ENCODE assay signal across 8 cellular contexts in the genomic region with DNA sequence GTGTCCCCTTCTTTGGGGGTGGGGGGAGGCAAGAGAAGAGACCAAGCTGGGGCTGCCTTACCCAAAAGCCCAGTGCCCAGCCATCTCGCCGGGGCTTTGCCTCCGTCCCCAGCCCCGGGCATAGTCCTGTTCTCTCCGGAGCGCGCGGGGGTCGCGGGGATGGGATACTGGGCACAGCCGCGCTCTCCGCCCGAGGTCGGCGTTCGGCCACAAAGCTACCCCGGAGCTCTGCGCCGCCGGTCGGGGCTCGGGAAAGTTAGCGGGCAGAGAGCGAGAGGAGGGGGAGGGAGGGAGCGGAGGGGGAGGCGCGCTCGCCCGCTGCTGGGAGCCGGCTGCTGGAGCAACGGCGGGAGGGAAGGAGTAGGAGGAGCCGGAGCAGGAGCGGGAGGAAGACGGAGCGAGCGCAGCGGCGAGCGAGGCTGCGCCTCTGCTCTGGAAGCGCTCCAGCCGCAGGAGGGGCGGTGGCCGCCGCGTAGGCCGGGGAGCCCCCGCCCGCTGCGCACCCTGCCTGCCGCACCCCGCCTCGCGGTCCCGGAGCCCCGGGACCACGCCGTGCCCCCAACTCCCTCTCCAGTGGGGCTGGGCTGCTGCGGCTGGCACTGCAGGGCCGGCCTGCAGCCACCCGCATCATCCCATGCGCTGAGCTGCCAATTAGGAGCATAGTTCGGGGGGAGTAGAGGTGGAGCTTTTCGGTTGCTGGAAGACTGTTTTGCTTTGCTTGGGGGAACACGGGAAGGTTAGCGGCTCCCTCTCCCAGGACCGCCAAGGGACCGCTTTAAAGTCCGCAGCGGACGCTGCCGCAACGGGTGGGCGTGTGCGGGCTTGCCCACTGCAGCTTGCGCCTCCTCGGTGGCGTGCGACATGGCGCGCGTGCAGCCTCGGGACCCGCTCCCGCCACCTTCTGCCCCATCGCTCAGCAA. TPM values are rescaled to one million over a fixed set of nuclear protein-coding genes. Genes with fewer than 3 reads are reported as not detected.
A peak's percentile ranks its signal among the peaks of the same experiment; 100 is the strongest.
DNase-seq lines count a peak whose midpoint lies in the region; ATAC-seq and TF ChIP-seq lines count a peak whose summit lies in the region.

A gene with protein sequence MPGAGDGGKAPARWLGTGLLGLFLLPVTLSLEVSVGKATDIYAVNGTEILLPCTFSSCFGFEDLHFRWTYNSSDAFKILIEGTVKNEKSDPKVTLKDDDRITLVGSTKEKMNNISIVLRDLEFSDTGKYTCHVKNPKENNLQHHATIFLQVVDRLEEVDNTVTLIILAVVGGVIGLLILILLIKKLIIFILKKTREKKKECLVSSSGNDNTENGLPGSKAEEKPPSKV (minus strand): TSS at position 272 of the 920 bp plus-strand sequence. CDS start 150 bp downstream, at position 122.

- no peaks in the 10 kb centered on the region for H3K79me2 ChIP-seq in OCI-LY7 (ENCODE audit: insufficient read depth, low read depth, low read length)

- TF ChIP-seq CTCF in AG09309 (IDR thresholded peaks at IDR 0.05; ENCODE audit: control insufficient read depth, insufficient read depth, low read depth, low read length, missing control alignments): no peak
- TF ChIP-seq CTCF in HEK293 (tag by site-specific recombination; IDR thresholded peaks at IDR 0.05): no peak
- peak in 17 of 56 donors; percentile 9 to 42 (median 26) for TF ChIP-seq CTCF in dorsolateral prefrontal cortex (IDR thresholded peaks at IDR 0.05 in 54 of 56, conservative IDR thresholded peaks at IDR 0.05 in 2 of 56; ENCODE audit: low read depth in 1 of 56, partially characterized antibody in 56 of 56)
- TF ChIP-seq CTCF in OCI-LY7 (conservative IDR thresholded peaks at IDR 0.05; ENCODE audit: low read length): no peak

- no TSS peak for BruUV-seq in OCI-LY7 (replicated peaks; lab: Mats Ljungman, UMichigan)

- no peaks in the 10 kb centered on the region for H3K9me3 ChIP-seq in HEK293 (ENCODE audit: control insufficient read depth, insufficient read depth, low read depth, low read length)
- no peaks in the 10 kb centered on the region for H3K9me3 ChIP-seq in SJCRH30 (replicated peaks)
- H3K9me3 ChIP-seq in OCI-LY7 (ENCODE audit: low read length): no peaks in the 10 kb centered on the region

- POLR2A ChIA-PET in HEK293 (lab: Yijun Ruan, JAX): interaction anchor here (0.9 to 2.2 kb wide), 4 partner anchors 10 to 28 kb away, joined by 3 to 7 read pairs (median 4); no protein-coding TSS in a partner anchor
- POLR2A ChIA-PET in OCI-LY7 (lab: Charles Lee): no interaction called here

- no peaks in the 10 kb centered on the region for H4K20me1 ChIP-seq in OCI-LY7 (ENCODE audit: insufficient read depth, low read length)

- intact Hi-C loops in dorsolateral prefrontal cortex (cut with DNase I) (loop anchor here in 1 of 2 donors (5.0 kb wide), 1 partner anchor 204 kb away; a partner anchor contains a TSS), left colon (cut with DNase I, micrococcal nuclease) (no loop called here), OCI-LY7 (cut with micrococcal nuclease; ENCODE audit: unreplicated experiment) (no loop called here)

- H3K4me2 ChIP-seq in OCI-LY7 (ENCODE audit: low read length): no peak within 1 kb of the TSS

- no peaks in the 10 kb centered on the region for H3K4me1 ChIP-seq in HEK293 (ENCODE audit: control insufficient read depth, insufficient read depth, low read length)
- no peaks in the 10 kb centered on the region for H3K4me1 ChIP-seq in SJCRH30
- H3K4me1 ChIP-seq in OCI-LY7 (ENCODE audit: insufficient read depth, low read length, poor library complexity, severe bottlenecking): no peaks in the 10 kb centered on the region

- peak; percentile 84 for ATAC-seq in left colon
- ATAC-seq in stimulated activated naive CD8-positive, alpha-beta T cell treated with anti-CD3 and anti-CD28 coated beads, Interleukin-15, Interleukin-2, amounts not matched to agents 100 U/mL and 50 U/mL, for 24 hours: peak; percentile 38

- CTCF ChIA-PET in HEK293 (lab: Yijun Ruan, JAX) (interaction anchor here (0.6 to 1.9 kb wide), 7 partner anchors 9 to 777 kb away, joined by 3 to 18 read pairs (median 3); no protein-coding TSS in a partner anchor), OCI-LY7 (lab: Charles Lee; ENCODE audit: unreplicated experiment) (no interaction called here)

- no peaks in the 10 kb centered on the region for H3K9me2 ChIP-seq in OCI-LY7 (ENCODE audit: insufficient read depth, low read length)

- no peak for DNase-seq in AG09309 (ENCODE audit: low read depth)
- DNase-seq in SJCRH30: peak; percentile 21 to 35
- DNase-seq in dorsolateral prefrontal cortex: peak in 9 of 10 donors; percentile 41 to 82 (median 71)
- peak; percentile 56 to 60 for DNase-seq in left colon
- DNase-seq in stimulated activated naive CD8-positive, alpha-beta T cell treated with anti-CD3 and anti-CD28 coated beads, Interleukin-15, Interleukin-2, amounts not matched to agents 100 U/mL and 50 U/mL, for 24 hours: no peak
- no peak for DNase-seq in effector CD4-positive, alpha-beta T cell
- DNase-seq in OCI-LY7 (ENCODE audit: low spot score): no peak

- H3K27me3 ChIP-seq in SJCRH30 (peaks cover 17% of the 10 kb centered on the region; the same call in 1 of the 2 replicates), dorsolateral prefrontal cortex (peaks cover 0 to 12% (median 0%) of the 10 kb centered on the region in 45 donors)

- peak within 1 kb of the TSS; percentile 23 for H3K4me3 ChIP-seq in AG09309 (ENCODE audit: control insufficient read depth, low read depth, low read length)
- peak within 1 kb of the TSS; percentile 47 for H3K4me3 ChIP-seq in HEK293 (ENCODE audit: low read depth, low read length)
- H3K4me3 ChIP-seq in SJCRH30: peak within 1 kb of the TSS; percentile 43
- H3K4me3 ChIP-seq in dorsolateral prefrontal cortex: peak within 1 kb of the TSS; percentile 46 to 80 (median 66)
- H3K4me3 ChIP-seq in OCI-LY7 (ENCODE audit: low read depth, low read length, poor library complexity, severe bottlenecking): no peak within 1 kb of the TSS

- H3K27ac ChIP-seq in HEK293 (ENCODE audit: extremely low read depth, low read depth, low read length): no peak within 1 kb of the TSS; the same call in 1 of the 2 replicates
- H3K27ac ChIP-seq in SJCRH30: no peak within 1 kb of the TSS
- H3K27ac ChIP-seq in dorsolateral prefrontal cortex: peak within 1 kb of the TSS in 11 of 59 donors; percentile 13 to 72 (median 67)
- no peak within 1 kb of the TSS for H3K27ac ChIP-seq in OCI-LY7 (ENCODE audit: low read depth, low read length, poor library complexity, severe bottlenecking)

- H3K36me3 ChIP-seq in HEK293 (ENCODE audit: control insufficient read depth in 2 of 2, insufficient read depth in 1 of 2, low read length in 2 of 2): no peaks in the 10 kb centered on the region
- H3K36me3 ChIP-seq in SJCRH30: no peaks in the 10 kb centered on the region
- no peaks in the 10 kb centered on the region for H3K36me3 ChIP-seq in OCI-LY7 (ENCODE audit: insufficient read depth, low read length)

- no peak within 1 kb of the TSS for H2AFZ ChIP-seq in OCI-LY7 (ENCODE audit: low read length)

TF ChIP-seq in HEK293, 187 proteins besides CTCF, POLR2A, EP300 and RAD21 (continues in another document):
- TF ChIP-seq, protein P1, sequence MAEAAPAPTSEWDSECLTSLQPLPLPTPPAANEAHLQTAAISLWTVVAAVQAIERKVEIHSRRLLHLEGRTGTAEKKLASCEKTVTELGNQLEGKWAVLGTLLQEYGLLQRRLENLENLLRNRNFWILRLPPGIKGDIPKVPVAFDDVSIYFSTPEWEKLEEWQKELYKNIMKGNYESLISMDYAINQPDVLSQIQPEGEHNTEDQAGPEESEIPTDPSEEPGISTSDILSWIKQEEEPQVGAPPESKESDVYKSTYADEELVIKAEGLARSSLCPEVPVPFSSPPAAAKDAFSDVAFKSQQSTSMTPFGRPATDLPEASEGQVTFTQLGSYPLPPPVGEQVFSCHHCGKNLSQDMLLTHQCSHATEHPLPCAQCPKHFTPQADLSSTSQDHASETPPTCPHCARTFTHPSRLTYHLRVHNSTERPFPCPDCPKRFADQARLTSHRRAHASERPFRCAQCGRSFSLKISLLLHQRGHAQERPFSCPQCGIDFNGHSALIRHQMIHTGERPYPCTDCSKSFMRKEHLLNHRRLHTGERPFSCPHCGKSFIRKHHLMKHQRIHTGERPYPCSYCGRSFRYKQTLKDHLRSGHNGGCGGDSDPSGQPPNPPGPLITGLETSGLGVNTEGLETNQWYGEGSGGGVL (tag by site-specific recombination; IDR thresholded peaks at IDR 0.05): peak; percentile 97
- TF ChIP-seq, protein P2, sequence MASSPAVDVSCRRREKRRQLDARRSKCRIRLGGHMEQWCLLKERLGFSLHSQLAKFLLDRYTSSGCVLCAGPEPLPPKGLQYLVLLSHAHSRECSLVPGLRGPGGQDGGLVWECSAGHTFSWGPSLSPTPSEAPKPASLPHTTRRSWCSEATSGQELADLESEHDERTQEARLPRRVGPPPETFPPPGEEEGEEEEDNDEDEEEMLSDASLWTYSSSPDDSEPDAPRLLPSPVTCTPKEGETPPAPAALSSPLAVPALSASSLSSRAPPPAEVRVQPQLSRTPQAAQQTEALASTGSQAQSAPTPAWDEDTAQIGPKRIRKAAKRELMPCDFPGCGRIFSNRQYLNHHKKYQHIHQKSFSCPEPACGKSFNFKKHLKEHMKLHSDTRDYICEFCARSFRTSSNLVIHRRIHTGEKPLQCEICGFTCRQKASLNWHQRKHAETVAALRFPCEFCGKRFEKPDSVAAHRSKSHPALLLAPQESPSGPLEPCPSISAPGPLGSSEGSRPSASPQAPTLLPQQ (tag by site-specific recombination; IDR thresholded peaks at IDR 0.05): peak; percentile 41; the same call in 1 of the 2 replicates
- TF ChIP-seq ZNF423 (tag by site-specific recombination; IDR thresholded peaks at IDR 0.05) (no peak), IKZF3 (tag by site-specific recombination; IDR thresholded peaks at IDR 0.05) (peak; percentile 66), ZNF792 (tag by site-specific recombination; IDR thresholded peaks at IDR 0.05) (no peak), WT1 (tag by site-specific recombination; IDR thresholded peaks at IDR 0.05) (0 out of 2 replicates have a peak, but pooled peaks have one; percentile 12), SP7 (tag by site-specific recombination; IDR thresholded peaks at IDR 0.05) (no peak; the same call in 1 of the 2 replicates), ZFP69B (tag by site-specific recombination; IDR thresholded peaks at IDR 0.05) (peak; percentile 27; the same call in 1 of the 2 replicates), ZNF335 (tag by site-specific recombination; conservative IDR thresholded peaks at IDR 0.05) (peak; percentile 53), ZNF76 (tag by site-specific recombination; IDR thresholded peaks at IDR 0.05; ENCODE audit: borderline replicate concordance, low read depth) (peak; percentile 78), ZNF391 (tag by site-specific recombination; IDR thresholded peaks at IDR 0.05; ENCODE audit: borderline replicate concordance, low read depth) (no peak; the same call in 1 of the 2 replicates), OSR2 (tag by site-specific recombination; IDR thresholded peaks at IDR 0.05) (peak; percentile 64; the same call in 1 of the 2 replicates)

RNA-seq across cellular contexts. Expression of the gene that starts here (rescaled TPM):
- total RNA-seq in SJCRH30 (2014; rRNA removed; shearing (Covaris generic)): not detected in 2 replicates
- total RNA-seq in dorsolateral prefrontal cortex (100 to 1,000 TPM in 7 of 120 experiments, 10 to 100 TPM in 113; 16.9 to 139 (median 69.6) TPM), left colon (1 to 10 TPM in 1 of 2 donors, under 1 TPM in 1; 0.67 to 1.6 TPM), OCI-LY7 (2022) (not detected in 2 replicates)
- total RNA-seq in OCI-LY7 (2014; rRNA removed; shearing (Covaris generic)): not detected in 2 replicates

Comparison
In these comparisons a context has a peak if more than half of its experiments do, and no peak if none do; other contexts are left out.
1. RNA of the gene that starts here (total RNA-seq): 16.9 to 139 TPM in dorsolateral prefrontal cortex; 0.67 to 1.6 TPM in left colon, not detected in SJCRH30 and not detected in OCI-LY7; every median in the first group is over 4 times any median in the second.
2. Peak in DNase-seq and H3K4me3 ChIP-seq in SJCRH30; RNA of the gene not detected or under 1 TPM.
3. DNase-seq: peak in dorsolateral prefrontal cortex (9 of 10) and left colon (2 of 2); none in AG09309 (single experiment), stimulated activated naive CD8-positive, alpha-beta T cell treated with anti-CD3 and anti-CD28 coated beads, Interleukin-15, Interleukin-2, amounts not matched to agents 100 U/mL and 50 U/mL, for 24 hours (single experiment), effector CD4-positive, alpha-beta T cell (single experiment) and OCI-LY7 (single experiment).